In genomic region chr6:153167026-153167891, GRCh38 we compare ENCODE assay signal across 13 cellular contexts. TPM values are rescaled to one million over a fixed set of nuclear protein-coding genes. Genes with fewer than 3 reads are reported as not detected.
A peak's percentile ranks its signal among the peaks of the same experiment; 100 is the strongest.
DNase-seq lines count a peak whose midpoint lies in the region; ATAC-seq and TF ChIP-seq lines count a peak whose summit lies in the region.
"Had no signal": no experiment of that assay in that cellular context is flagged by ENCODE, and none has a peak within 500 bp of the region (broad histone marks: within the 10 kb centered on the region; RNA-seq: fewer than 3 reads in every experiment).

No MANE protein-coding gene starts in this region.

- no peaks in the 10 kb centered on the region for H3K27me3 ChIP-seq in adipocyte (replicated peaks; ENCODE audit: control insufficient read depth, insufficient read depth, low read length)
- H3K27me3 ChIP-seq: esophagus muscularis mucosa had no signal

- DNase-seq in A172 (ENCODE audit: low spot score): peak; percentile 76
- peak; percentile 90 for DNase-seq in HFF-Myc (ENCODE audit: extremely low read depth, low read depth)
- DNase-seq in adipocyte (ENCODE audit: low read depth): peak; percentile 78
- peak; percentile 48 for DNase-seq in glomerular endothelial cell (ENCODE audit: extremely low read depth, low read depth, low spot score)
- DNase-seq in D341Med (ENCODE audit: low spot score): no peak
- DNase-seq in stimulated activated CD4-positive, alpha-beta T cell treated with anti-CD3 and anti-CD28 coated beads, Interleukin-4, amount 100 ng/mL, for 4 hours: no peak
- no peak for DNase-seq in NCI-H526 (lab: John Stamatoyannopoulos, UW)
- DNase-seq: activated gamma-delta T cell; NCI-H446; stimulated activated CD4-positive, alpha-beta T cell treated with anti-CD3 and anti-CD28 coated beads, Interleukin-1b, Interleukin-23, amount 100 ng/mL, for 48 hours had no signal

- ATAC-seq in HG02852 (IDR thresholded peaks at IDR 0.05; ENCODE audit: unreplicated experiment): no peak
- ATAC-seq: GM12878 had no signal

- no peak for TF ChIP-seq CTCF in HFF-Myc (IDR thresholded peaks at IDR 0.05; ENCODE audit: low read depth, low read length, missing control alignments)

- H3K9ac ChIP-seq in adipocyte (ENCODE audit: low read length): peak overlapping the region; percentile 52

- H3K4me1 ChIP-seq in adipocyte (ENCODE audit: control insufficient read depth, insufficient read depth, low read length): peaks cover 21% of the 10 kb centered on the region
- H3K4me1 ChIP-seq: esophagus muscularis mucosa had no signal

- H3K4me3 ChIP-seq in HFF-Myc (replicated peaks; ENCODE audit: low read depth, low read length) (no peak overlapping the region), adipocyte (ENCODE audit: low read length) (peak overlapping the region; percentile 63)
- H3K4me3 ChIP-seq: esophagus muscularis mucosa, GM12878 had no signal

- H3K9me3 ChIP-seq in adipocyte (ENCODE audit: control insufficient read depth, low read length): no peaks in the 10 kb centered on the region
- H3K9me3 ChIP-seq: esophagus muscularis mucosa had no signal

- H3K36me3 ChIP-seq in adipocyte (ENCODE audit: control insufficient read depth, insufficient read depth, low read length, severe bottlenecking): no peaks in the 10 kb centered on the region
- H3K36me3 ChIP-seq: esophagus muscularis mucosa had no signal

RNA-seq across cellular contexts. Expression of gene RGS17, which starts 36.2 kb away (rescaled TPM):
- 2.9 and 6.5 TPM in 2 replicates for total RNA-seq in A172 (2014; rRNA removed; shearing (Covaris generic))
- total RNA-seq in glomerular endothelial cell: 5.4 and 8.6 TPM in 2 replicates

Comparison
In these comparisons a context has a peak if more than half of its experiments do, and no peak if none do; other contexts are left out.
1. DNase-seq: peak in A172 (single experiment), HFF-Myc (single experiment), adipocyte (single experiment) and glomerular endothelial cell (single experiment); none in D341Med (single experiment), stimulated activated CD4-positive, alpha-beta T cell treated with anti-CD3 and anti-CD28 coated beads, Interleukin-4, amount 100 ng/mL, for 4 hours (0 of 2) and NCI-H526 (0 of 2).